Comparison of ENCODE assay signal across 27 cellular contexts in the genomic region with DNA sequence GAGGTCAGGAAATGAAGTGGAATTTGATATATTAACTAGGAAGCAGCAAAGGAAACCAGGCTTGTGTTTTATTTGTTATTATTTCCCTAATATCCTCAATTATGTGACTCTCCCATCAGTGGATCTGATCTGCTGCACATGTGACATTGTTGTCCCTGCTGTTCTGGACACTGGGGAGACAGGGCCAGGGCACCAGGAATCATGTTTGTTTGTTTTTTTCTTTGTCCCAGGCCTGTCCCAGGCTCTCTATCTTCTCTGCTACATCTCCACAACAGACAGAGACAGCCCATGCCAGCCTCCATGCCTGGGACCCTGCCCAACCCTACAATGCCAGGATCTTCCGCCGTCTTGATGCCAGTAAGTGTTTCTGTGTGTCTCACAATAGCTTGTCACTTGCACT.
"Had no signal": no experiment of that assay in that cellular context is flagged by ENCODE, and none has a peak within 500 bp of the region (broad histone marks: within the 10 kb centered on the region; RNA-seq: fewer than 3 reads in every experiment).

No MANE protein-coding gene starts in this region.

- H3K36me3 ChIP-seq: adrenal gland, breast epithelium had no signal

- H3K27ac Mint-ChIP-seq: activated naive CD8-positive, alpha-beta T cell; activated T-helper 2 cell treated with anti-CD3 and anti-CD28 coated beads, Interferon-gamma antibody, Interleukin-2, Interleukin-4, amounts not matched to agents 10 μg/mL and 5 μg/mL and 100 μg/mL, durations not matched to agents 14 hours and 24 hours and 36 hours; stimulated activated naive CD8-positive, alpha-beta T cell treated with anti-CD3 and anti-CD28 coated beads, Interleukin-15, Interleukin-2, amounts not matched to agents 100 ng/mL and 50 ng/mL, for 24 hours; T-helper 17 cell had no signal

- H3K4me3 Mint-ChIP-seq: activated naive CD8-positive, alpha-beta T cell; activated T-cell treated with anti-CD3 and anti-CD28 coated beads, Interleukin-2, amount 50 U/mL, for 4 hours; nephron; stimulated activated naive CD8-positive, alpha-beta T cell treated with anti-CD3 and anti-CD28 coated beads, Interleukin-15, Interleukin-2, amounts not matched to agents 100 ng/mL and 50 ng/mL, for 24 hours; T-helper 17 cell had no signal

- H3K4me3 ChIP-seq: adrenal gland, breast epithelium, tibial nerve had no signal

- H3K4me1 ChIP-seq: adrenal gland, breast epithelium, foreskin keratinocyte had no signal

- H3K27ac ChIP-seq: adrenal gland, breast epithelium, foreskin keratinocyte, tibial nerve had no signal

- H3K27me3 ChIP-seq: adrenal gland, breast epithelium, foreskin keratinocyte, tibial nerve had no signal

- H3K9me3 ChIP-seq: adrenal gland, breast epithelium, tibial nerve had no signal

- FAIRE-seq: astrocyte, kidney, urothelium cell line had no signal

- H3K9me3 Mint-ChIP-seq: activated T-cell treated with anti-CD3 and anti-CD28 coated beads, Interleukin-2, amount 50 U/mL, for 4 hours; activated T-helper 2 cell treated with anti-CD3 and anti-CD28 coated beads, Interferon-gamma antibody, Interleukin-2, Interleukin-4, amounts not matched to agents 10 μg/mL and 5 μg/mL and 100 μg/mL, durations not matched to agents 14 hours and 24 hours and 36 hours; nephron; stimulated activated naive CD8-positive, alpha-beta T cell treated with anti-CD3 and anti-CD28 coated beads, Interleukin-15, Interleukin-2, amounts not matched to agents 100 ng/mL and 50 ng/mL, for 24 hours had no signal

- DNase-seq: activated CD4-positive, alpha-beta T cell treated with anti-CD3 and anti-CD28 coated beads for 4 hours; activated CD4-positive, alpha-beta T cell treated with anti-CD3 and anti-CD28 coated beads, Interleukin-2, amount 50 U/mL, for 48 hours; activated CD4-positive, CD25-positive, alpha-beta regulatory T cell; activated CD8-positive, alpha-beta memory T cell treated with anti-CD3 and anti-CD28 coated beads, Interleukin-2, amount 50 U/mL, for 48 hours; activated naive CD4-positive, alpha-beta T cell; activated T-cell treated with anti-CD3 and anti-CD28 coated beads, Interleukin-2, amount 50 U/mL, for 4 hours; adrenal gland; cerebellar nuclear complex; cortex of kidney; erythroblast; foreskin keratinocyte; kidney; mammary epithelial cell; occipital lobe; stimulated activated CD4-positive, alpha-beta T cell treated with anti-CD3 and anti-CD28 coated beads, Interleukin-12 subunit alpha, Interleukin-12 subunit beta, amount 100 ng/mL, for 4 hours; stimulated activated CD4-positive, alpha-beta T cell treated with anti-CD3 and anti-CD28 coated beads, Interleukin-4, amount 100 ng/mL, for 4 hours; SW 1271; T-helper 17 cell had no signal

- H3K36me3 Mint-ChIP-seq: activated naive CD8-positive, alpha-beta T cell had no signal

- H3K4me1 Mint-ChIP-seq: T-helper 17 cell had no signal

- H3K27me3 Mint-ChIP-seq: activated naive CD8-positive, alpha-beta T cell; T-helper 17 cell had no signal

- ATAC-seq: activated T-cell treated with anti-CD3 and anti-CD28 coated beads, Interleukin-2, amount 50 U/mL, for 4 hours; foreskin keratinocyte; left lobe of liver; T-helper 17 cell had no signal
